In the genomic region with DNA sequence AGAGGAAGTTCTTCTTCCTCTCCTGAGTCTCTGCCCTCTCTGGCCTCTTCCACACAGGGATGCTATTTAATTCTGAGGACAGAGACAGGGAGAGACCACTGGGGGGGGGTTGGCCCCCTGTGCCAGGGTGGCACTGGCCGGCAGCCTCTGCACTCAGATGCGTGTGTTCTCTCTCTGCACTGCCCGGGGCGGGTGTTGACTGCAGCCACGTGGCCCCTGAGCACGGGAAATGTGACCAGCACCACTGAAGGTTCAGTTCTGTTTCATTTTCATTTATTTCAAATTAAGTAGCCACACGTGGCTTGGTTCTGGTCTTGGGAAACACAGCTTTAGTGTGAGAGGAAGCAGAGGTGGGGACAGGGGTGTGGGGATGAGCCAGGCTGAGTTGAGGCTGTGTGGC, we compare ENCODE assay signal across 27 cellular contexts.
A peak's percentile ranks its signal among the peaks of the same experiment; 100 is the strongest.
DNase-seq lines count a peak whose midpoint lies in the region; FAIRE-seq and TF ChIP-seq lines count a peak whose summit lies in the region.
"Had no signal": no experiment of that assay in that cellular context is flagged by ENCODE, and none has a peak within 500 bp of the region (broad histone marks: within the 10 kb centered on the region; RNA-seq: fewer than 3 reads in every experiment).

No MANE protein-coding gene starts in this region.

- DNase-seq in AG04450 (ENCODE audit: low read depth, low spot score) (no peak), H9 (no peak), astrocyte (ENCODE audit: low read depth) (no peak), mesenchymal stem cell (no peak), HTR-8/SVneo (ENCODE audit: insufficient read length, low spot score) (no peak), erythroblast (lab: John Stamatoyannopoulos, UW) (no peak), ureter (ENCODE audit: low spot score) (no peak), GM13977 (ENCODE audit: low spot score) (no peak)
- DNase-seq: activated CD4-positive, alpha-beta memory T cell treated with anti-CD3 and anti-CD28 coated beads, Interleukin-2, amount 10 ng/mL, durations not matched to agents 7 days and 5 days; CD4-positive, alpha-beta memory T cell; DMS153; gastrocnemius medialis; GDM1; kidney; mesendoderm; naive thymus-derived CD8-positive, alpha-beta T cell; NCI-H187; NCI-H226; NCI-H82; PC-3; stimulated activated naive CD8-positive, alpha-beta T cell treated with anti-CD3 and anti-CD28 coated beads, Interleukin-15, Interleukin-2, amounts not matched to agents 100 U/mL and 50 U/mL, for 24 hours; thyroid gland had no signal

- in situ Hi-C loops in GM13977 (cut with MboI; ENCODE audit: low pct_unique_long_range_greater_than_20kb, low sequenced_read_pairs, unreplicated experiment): no loop called here

- no peaks in the 10 kb centered on the region for H3K23me2 ChIP-seq in H9 (ENCODE audit: insufficient read length, low read depth, low read length, poor library complexity, severe bottlenecking)

- H3K18ac ChIP-seq in H9 (ENCODE audit: insufficient read length, low read depth, low read length) (no peak overlapping the region), mesenchymal stem cell (ENCODE audit: low read depth in 1 of 2, low read length in 2 of 2) (no peak overlapping the region)

- H3K14ac ChIP-seq in H9 (ENCODE audit: insufficient read depth, low read length) (peak overlapping the region; percentile 35; the same call in 1 of the 2 replicates), mesenchymal stem cell (ENCODE audit: low read length in 2 of 2) (no peak overlapping the region)

- H4K8ac ChIP-seq in H9 (replicated peaks; ENCODE audit: insufficient read length, low read depth, low read length) (no peak overlapping the region), mesenchymal stem cell (ENCODE audit: low read length) (peak overlapping the region; percentile 19)

- H3T11ph ChIP-seq in H9 (ENCODE audit: low read length): no peak overlapping the region

- H2BK15ac ChIP-seq in H9 (ENCODE audit: low read depth, low read length) (no peak overlapping the region), mesenchymal stem cell (ENCODE audit: low read depth, poor library complexity, severe bottlenecking) (no peak overlapping the region)

- H3K4me2 ChIP-seq in H9 (ENCODE audit: insufficient read depth, insufficient read length, low read length) (no peak overlapping the region), astrocyte (ENCODE audit: low read length) (no peak overlapping the region), mesenchymal stem cell (ENCODE audit: low read length, poor library complexity, severe bottlenecking) (no peak overlapping the region)
- H3K4me2 ChIP-seq: KMS-11 had no signal

- H3K27me3 Mint-ChIP-seq in H9 (ENCODE audit: low read depth) (no peaks in the 10 kb centered on the region), astrocyte (ENCODE audit: low read depth, unreplicated experiment) (no peaks in the 10 kb centered on the region)
- H3K27me3 Mint-ChIP-seq: activated CD4-positive, alpha-beta memory T cell treated with anti-CD3 and anti-CD28 coated beads, Interleukin-2, amount 10 ng/mL, durations not matched to agents 7 days and 5 days; CD4-positive, alpha-beta memory T cell; naive thymus-derived CD8-positive, alpha-beta T cell had no signal

- H2BK5ac ChIP-seq in H9 (ENCODE audit: insufficient read length, low read length) (no peak overlapping the region), mesenchymal stem cell (ENCODE audit: low read depth, low read length, poor library complexity, severe bottlenecking) (no peak overlapping the region)

- POLR2A ChIA-PET in AG04450 (lab: Yijun Ruan, JAX): no interaction called here

- peaks cover 3% of the 10 kb centered on the region; the same call in 1 of the 2 replicates for H3K9me3 ChIP-seq in AG04450 (ENCODE audit: control insufficient read depth, insufficient read depth, low read length)
- no peaks in the 10 kb centered on the region for H3K9me3 ChIP-seq in H9 (ENCODE audit: control insufficient read depth, low read depth, low read length)
- no peaks in the 10 kb centered on the region for H3K9me3 ChIP-seq in astrocyte (ENCODE audit: insufficient read depth, low read depth, low read length)
- H3K9me3 ChIP-seq in mesenchymal stem cell (ENCODE audit: control insufficient read depth, low read length): no peaks in the 10 kb centered on the region
- H3K9me3 ChIP-seq: adrenal gland, gastrocnemius medialis, SJSA1, thyroid gland had no signal

- H3K56ac ChIP-seq in H9 (ENCODE audit: insufficient read length, low read depth, low read length): no peak overlapping the region

- H2AK5ac ChIP-seq in H9 (ENCODE audit: insufficient read length, low read length) (no peak overlapping the region), mesenchymal stem cell (ENCODE audit: low read length, severe bottlenecking) (peak overlapping the region; percentile 83)

- H4K5ac ChIP-seq in H9 (ENCODE audit: insufficient read length, low read depth, low read length): no peak overlapping the region

- no peaks in the 10 kb centered on the region for H4K20me1 ChIP-seq in H9 (ENCODE audit: control insufficient read depth, insufficient read depth, insufficient read length)
- H4K20me1 ChIP-seq in astrocyte (ENCODE audit: insufficient read depth, low read length): no peaks in the 10 kb centered on the region

- no peak for TF ChIP-seq CTCF in AG04450 (IDR thresholded peaks at IDR 0.05; ENCODE audit: low read depth, low read length)
- no peak for TF ChIP-seq CTCF in H9 (conservative IDR thresholded peaks at IDR 0.05)
- no peak for TF ChIP-seq CTCF in astrocyte (IDR thresholded peaks at IDR 0.05; ENCODE audit: insufficient read depth, low read depth, low read length)
- TF ChIP-seq CTCF in GM13977 (IDR thresholded peaks at IDR 0.05; ENCODE audit: extremely low read depth, insufficient read depth, missing control alignments): no peak

- H3K79me1 ChIP-seq in H9 (ENCODE audit: insufficient read depth, low read depth, low read length, poor library complexity, severe bottlenecking) (no peaks in the 10 kb centered on the region), mesenchymal stem cell (replicated peaks; ENCODE audit: low read length, poor library complexity, severe bottlenecking) (peaks cover 9% of the 10 kb centered on the region)

- H3K27me3 ChIP-seq in AG04450 (ENCODE audit: control insufficient read depth, insufficient read depth, low read length) (no peaks in the 10 kb centered on the region), H9 (ENCODE audit: insufficient read depth, low read length) (no peaks in the 10 kb centered on the region), astrocyte (ENCODE audit: insufficient read depth, low read length) (no peaks in the 10 kb centered on the region), mesenchymal stem cell (ENCODE audit: control insufficient read depth in 1 of 2, insufficient read depth in 1 of 2, low read length in 2 of 2) (no peaks in the 10 kb centered on the region)
- H3K27me3 ChIP-seq: adrenal gland, gastrocnemius medialis, SJSA1, thyroid gland had no signal

- H3K79me2 ChIP-seq in H9 (ENCODE audit: insufficient read depth, low read length) (no peaks in the 10 kb centered on the region), astrocyte (ENCODE audit: insufficient read depth, low read length) (no peaks in the 10 kb centered on the region)

- H3K4me3 Mint-ChIP-seq in H9 (no peak overlapping the region), astrocyte (ENCODE audit: unreplicated experiment) (no peak overlapping the region)
- H3K4me3 Mint-ChIP-seq: activated CD4-positive, alpha-beta memory T cell treated with anti-CD3 and anti-CD28 coated beads, Interleukin-2, amount 10 ng/mL, durations not matched to agents 7 days and 5 days; CD4-positive, alpha-beta memory T cell; WTC11 had no signal

- no peak for TF ChIP-seq POLR2A in erythroblast (IDR thresholded peaks at IDR 0.05; ENCODE audit: low read length)

- H3K4me1 Mint-ChIP-seq in H9: peaks cover 7 to 22% of the 10 kb centered on the region in 2 experiments
- H3K4me1 Mint-ChIP-seq in astrocyte (ENCODE audit: low read depth, unreplicated experiment): peaks cover 59% of the 10 kb centered on the region

- H3K4me3 ChIP-seq in AG04450 (ENCODE audit: low read depth, low read length) (no peak overlapping the region), astrocyte (ENCODE audit: insufficient read depth, low read depth, low read length) (no peak overlapping the region), mesenchymal stem cell (ENCODE audit: insufficient read depth in 1 of 2, low read depth in 1 of 2, low read length in 2 of 2) (no peak overlapping the region)
- H3K4me3 ChIP-seq: adrenal gland, gastrocnemius medialis, SJSA1, skin epidermis, thyroid gland had no signal

- FAIRE-seq in astrocyte (lab: Jason Lieb, UNC) (no peak), HTR-8/SVneo (lab: Jason Lieb, UNC) (no peak)
- FAIRE-seq: kidney had no signal

- WGBS in H9 (ENCODE audit: extremely low coverage, insufficient read length, low lambda C conversion rate): no CpG with 5 or more reads among the region's 7 CpGs
- WGBS in mesenchymal stem cell: 95% methylated on average over 6 of the region's 7 CpGs

- no peaks in the 10 kb centered on the region; the same call in 1 of the 2 replicates for H3K4me1 ChIP-seq in H9 (ENCODE audit: insufficient read depth, low read length)
- H3K4me1 ChIP-seq in astrocyte (ENCODE audit: insufficient read depth, low read length): peaks cover 50% of the 10 kb centered on the region
- H3K4me1 ChIP-seq in mesenchymal stem cell (ENCODE audit: control insufficient read depth, insufficient read depth, low read depth, low read length): peaks cover 42% of the 10 kb centered on the region
- H3K4me1 ChIP-seq: adrenal gland had no signal

- H3K23ac ChIP-seq in H9 (ENCODE audit: insufficient read length, low read depth, low read length) (no peak overlapping the region), mesenchymal stem cell (ENCODE audit: low read length in 2 of 2) (no peak overlapping the region)

- no peak overlapping the region for H2BK12ac ChIP-seq in H9 (ENCODE audit: insufficient read length, low read depth, low read length)
- H2BK12ac ChIP-seq in mesenchymal stem cell (ENCODE audit: low read length in 2 of 2): peak overlapping the region in 1 of 2 experiments; percentile 76

- CTCF ChIA-PET in AG04450 (lab: Charles Lee): interaction anchor here (1.1 kb wide), 1 partner anchor 88 kb away, joined by 3 read pairs; no protein-coding TSS in a partner anchor

- H3K36me3 ChIP-seq in astrocyte (ENCODE audit: insufficient read depth, low read length): no peaks in the 10 kb centered on the region
- peaks cover 0 to 13% of the 10 kb centered on the region in 2 experiments for H3K36me3 ChIP-seq in mesenchymal stem cell (ENCODE audit: control insufficient read depth in 1 of 2, insufficient read depth in 2 of 2, low read depth in 1 of 2, low read length in 2 of 2)
- H3K36me3 ChIP-seq: adrenal gland, gastrocnemius medialis, SJSA1, thyroid gland had no signal

- H3K9ac ChIP-seq in H9 (ENCODE audit: extremely low read depth, insufficient read length, low read length) (no peak overlapping the region), astrocyte (ENCODE audit: low read length) (no peak overlapping the region), mesenchymal stem cell (ENCODE audit: low read length) (no peak overlapping the region)
- H3K9ac ChIP-seq: KMS-11 had no signal

- H3K36me3 Mint-ChIP-seq in H9 (ENCODE audit: insufficient read depth in 1 of 3, low read depth in 3 of 3) (peaks cover 0 to 3% (median 2%) of the 10 kb centered on the region in 3 experiments; a peak in 2 of 7 replicates), astrocyte (ENCODE audit: low read depth, unreplicated experiment) (peaks cover 17% of the 10 kb centered on the region)

- H3K9me3 Mint-ChIP-seq in H9 (no peaks in the 10 kb centered on the region), astrocyte (ENCODE audit: unreplicated experiment) (no peaks in the 10 kb centered on the region)
- H3K9me3 Mint-ChIP-seq: activated CD4-positive, alpha-beta memory T cell treated with anti-CD3 and anti-CD28 coated beads, Interleukin-2, amount 10 ng/mL, durations not matched to agents 7 days and 5 days; CD4-positive, alpha-beta memory T cell; naive thymus-derived CD8-positive, alpha-beta T cell; WTC11 had no signal

- H3K4ac ChIP-seq in H9 (ENCODE audit: low read depth, low read length): no peak overlapping the region
- no peak overlapping the region for H3K4ac ChIP-seq in mesenchymal stem cell (ENCODE audit: low read depth in 1 of 2, low read length in 2 of 2)

- H4K91ac ChIP-seq in H9 (ENCODE audit: insufficient read length, low read depth, low read length) (no peak overlapping the region), mesenchymal stem cell (ENCODE audit: low read length) (no peak overlapping the region)

- no peak overlapping the region for H2AFZ ChIP-seq in H9 (ENCODE audit: low read length)
- no peak overlapping the region for H2AFZ ChIP-seq in astrocyte (ENCODE audit: low read depth, low read length)
- no peak overlapping the region for H2AFZ ChIP-seq in mesenchymal stem cell (ENCODE audit: low read depth, low read length)

- H3K27ac ChIP-seq in AG04450 (ENCODE audit: low read depth, low read length) (peak overlapping the region; percentile 2), H9 (ENCODE audit: insufficient read length, low read depth, low read length) (no peak overlapping the region), astrocyte (ENCODE audit: low read depth, low read length) (no peak overlapping the region), mesenchymal stem cell (ENCODE audit: low read length, poor library complexity, severe bottlenecking) (no peak overlapping the region)
- H3K27ac ChIP-seq: KMS-11, skin epidermis, thyroid gland had no signal

- no peak overlapping the region for H2BK120ac ChIP-seq in H9 (ENCODE audit: low read depth, low read length, poor library complexity, severe bottlenecking)
- no peak overlapping the region for H2BK120ac ChIP-seq in mesenchymal stem cell (ENCODE audit: low read depth, low read length)

- peak overlapping the region in 2 of 3 experiments; percentile 34 to 44; a peak in 1 of 7 replicates for H3K27ac Mint-ChIP-seq in H9
- H3K27ac Mint-ChIP-seq in astrocyte (ENCODE audit: unreplicated experiment): peak overlapping the region; percentile 53
- H3K27ac Mint-ChIP-seq: activated CD4-positive, alpha-beta memory T cell treated with anti-CD3 and anti-CD28 coated beads, Interleukin-2, amount 10 ng/mL, durations not matched to agents 7 days and 5 days had no signal

- H2BK20ac ChIP-seq in H9 (ENCODE audit: low read depth, low read length, poor library complexity, severe bottlenecking): no peak overlapping the region
